8 cellular contexts compared by ENCODE assay signal in the genomic region with DNA sequence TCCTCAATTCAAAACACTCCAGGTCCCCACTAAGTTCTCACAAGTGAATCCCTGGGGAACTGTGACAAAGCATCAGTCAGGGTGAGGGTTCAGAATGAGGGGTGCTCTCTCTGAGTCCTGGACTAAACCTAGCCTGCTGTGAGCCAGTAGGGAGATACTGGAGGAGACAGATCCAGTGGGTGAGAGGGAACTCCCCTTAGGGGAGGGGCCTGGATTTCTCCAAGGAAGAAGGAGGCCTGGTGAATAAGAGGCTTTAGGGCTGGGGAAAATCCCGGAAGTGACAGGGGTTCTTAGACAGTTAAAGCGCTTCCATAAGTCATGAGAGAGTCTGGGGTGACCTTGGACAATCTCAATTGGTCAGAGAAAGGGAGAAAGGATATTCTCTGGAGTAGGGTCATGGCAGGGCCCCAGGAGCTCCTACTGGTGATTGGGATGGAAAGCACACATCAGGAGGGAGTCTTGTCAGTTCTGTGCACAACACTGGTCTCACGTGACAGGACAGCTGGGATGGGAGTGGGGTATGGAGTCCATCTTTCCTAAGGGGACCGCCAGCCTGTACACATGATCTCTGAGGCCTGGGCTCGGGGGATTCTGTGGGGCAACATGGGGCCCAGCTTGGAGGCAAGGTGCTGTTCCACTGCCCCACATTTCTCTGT. TPM values are rescaled to one million over a fixed set of nuclear protein-coding genes. Genes with fewer than 3 reads are reported as not detected.
A peak's percentile ranks its signal among the peaks of the same experiment; 100 is the strongest.
DNase-seq lines count a peak whose midpoint lies in the region; ATAC-seq and TF ChIP-seq lines count a peak whose summit lies in the region.

No MANE protein-coding gene starts in this region.

- peaks cover 47% of the 10 kb centered on the region for H3K4me1 Mint-ChIP-seq in T-helper 2 cell treated with Interferon-gamma antibody and Interleukin-4, amounts not matched to agents 5 μg/mL and 100 μg/mL, for 36 hours (ENCODE audit: low read depth)
- H3K4me1 Mint-ChIP-seq in activated CD4-positive, alpha-beta memory T cell treated with anti-CD3 and anti-CD28 coated beads for 36 hours (ENCODE audit: low read depth) = peaks cover 57% of the 10 kb centered on the region

- intact Hi-C loops in activated CD4-positive, alpha-beta memory T cell treated with anti-CD3 and anti-CD28 coated beads for 36 hours (cut with micrococcal nuclease) = no loop called here
- intact Hi-C loops in Right ventricle myocardium superior (cut with DNase I) (no loop called here), sciatic nerve (cut with DNase I) (no loop called here)

- no peak for DNase-seq in T-helper 2 cell treated with Interferon-gamma antibody and Interleukin-4, amounts not matched to agents 5 μg/mL and 100 μg/mL, for 36 hours (ENCODE audit: low spot score)
- DNase-seq in T-helper 2 cell (no peak), Right ventricle myocardium superior (peak; percentile 38), sciatic nerve (ENCODE audit: low spot score) (no peak), NCI-H2196 treated with DMSO at 0.1 percent for 48 hours (lab: John Stamatoyannopoulos, UW; ENCODE audit: unreplicated experiment) (no peak), erythroblast (lab: John Stamatoyannopoulos, UW) (no peak)
- DNase-seq in activated CD4-positive, alpha-beta memory T cell treated with anti-CD3 and anti-CD28 coated beads for 36 hours = no peak

- POLR2A ChIA-PET in activated CD4-positive, alpha-beta memory T cell treated with anti-CD3 and anti-CD28 coated beads for 36 hours (lab: Charles Lee) = interaction anchor here (1.0 to 2.9 kb wide), 4 partner anchors 10 to 37 kb away, joined by 3 to 14 read pairs (median 8); a partner anchor contains a TSS

- H3K36me3 Mint-ChIP-seq in T-helper 2 cell treated with Interferon-gamma antibody and Interleukin-4, amounts not matched to agents 5 μg/mL and 100 μg/mL, for 36 hours (ENCODE audit: low read depth) = peaks cover 38% of the 10 kb centered on the region
- H3K36me3 Mint-ChIP-seq in activated CD4-positive, alpha-beta memory T cell treated with anti-CD3 and anti-CD28 coated beads for 36 hours = peaks cover 8% of the 10 kb centered on the region

- H3K4me3 Mint-ChIP-seq in T-helper 2 cell treated with Interferon-gamma antibody and Interleukin-4, amounts not matched to agents 5 μg/mL and 100 μg/mL, for 36 hours = peak overlapping the region; percentile 90
- H3K4me3 Mint-ChIP-seq in activated CD4-positive, alpha-beta memory T cell treated with anti-CD3 and anti-CD28 coated beads for 36 hours = peak overlapping the region; percentile 83

- H3K27ac Mint-ChIP-seq in T-helper 2 cell treated with Interferon-gamma antibody and Interleukin-4, amounts not matched to agents 5 μg/mL and 100 μg/mL, for 36 hours = peak overlapping the region; percentile 83
- H3K27ac Mint-ChIP-seq in activated CD4-positive, alpha-beta memory T cell treated with anti-CD3 and anti-CD28 coated beads for 36 hours = peak overlapping the region; percentile 78

- ATAC-seq in Right ventricle myocardium superior (ENCODE audit: poor library complexity) (peak; percentile 7), sciatic nerve (peak; percentile 69), HG03378 (IDR thresholded peaks at IDR 0.05; ENCODE audit: unreplicated experiment) (no peak)

- no peaks in the 10 kb centered on the region for H3K27me3 Mint-ChIP-seq in T-helper 2 cell treated with Interferon-gamma antibody and Interleukin-4, amounts not matched to agents 5 μg/mL and 100 μg/mL, for 36 hours (ENCODE audit: low read depth)
- H3K27me3 Mint-ChIP-seq in activated CD4-positive, alpha-beta memory T cell treated with anti-CD3 and anti-CD28 coated beads for 36 hours = no peaks in the 10 kb centered on the region

- CTCF ChIA-PET in activated CD4-positive, alpha-beta memory T cell treated with anti-CD3 and anti-CD28 coated beads for 36 hours (lab: Charles Lee) = interaction anchor here (0.6 to 11.4 kb wide), 6 partner anchors 9 to 62 kb away, joined by 3 to 117 read pairs (median 6); a partner anchor contains a TSS

- no peak for TF ChIP-seq POLR2A in erythroblast (IDR thresholded peaks at IDR 0.05; ENCODE audit: low read length)

- no peaks in the 10 kb centered on the region for H3K9me3 Mint-ChIP-seq in T-helper 2 cell treated with Interferon-gamma antibody and Interleukin-4, amounts not matched to agents 5 μg/mL and 100 μg/mL, for 36 hours
- no peaks in the 10 kb centered on the region for H3K9me3 Mint-ChIP-seq in activated CD4-positive, alpha-beta memory T cell treated with anti-CD3 and anti-CD28 coated beads for 36 hours

RNA-seq across cellular contexts. Expression of a gene that starts 1.5 kb away (rescaled TPM):
- total RNA-seq in activated CD4-positive, alpha-beta memory T cell treated with anti-CD3 and anti-CD28 coated beads for 36 hours = 10 to 100 TPM; 28.9 to 29.0 TPM
- total RNA-seq in Right ventricle myocardium superior = 6.5 TPM
- 29.4 TPM for total RNA-seq in sciatic nerve

RNA-seq across cellular contexts. Expression of a gene that starts 31.5 kb away (rescaled TPM):
- total RNA-seq in activated CD4-positive, alpha-beta memory T cell treated with anti-CD3 and anti-CD28 coated beads for 36 hours = 100 to 1,000 TPM; 255 to 273 TPM
- total RNA-seq in Right ventricle myocardium superior = 87.7 TPM
- 138 TPM for total RNA-seq in sciatic nerve

RNA-seq across cellular contexts. Expression of a gene that starts 31.6 kb away (rescaled TPM):
- total RNA-seq in activated CD4-positive, alpha-beta memory T cell treated with anti-CD3 and anti-CD28 coated beads for 36 hours = 1 to 10 TPM; 2.1 to 2.9 TPM
- total RNA-seq in Right ventricle myocardium superior (0.51 TPM), sciatic nerve (0.71 TPM)

RNA-seq across cellular contexts. Expression of a gene that starts 35.9 kb away (rescaled TPM):
- total RNA-seq in activated CD4-positive, alpha-beta memory T cell treated with anti-CD3 and anti-CD28 coated beads for 36 hours = 1 to 10 TPM; 3.6 to 4.0 TPM
- total RNA-seq in Right ventricle myocardium superior = 5.3 TPM
- total RNA-seq in sciatic nerve = 15.9 TPM

RNA-seq across cellular contexts. Expression of a gene that starts 58.5 kb away (rescaled TPM):
- 10 to 100 TPM; 39.6 to 41.2 TPM for total RNA-seq in activated CD4-positive, alpha-beta memory T cell treated with anti-CD3 and anti-CD28 coated beads for 36 hours
- 0.11 TPM for total RNA-seq in Right ventricle myocardium superior
- 6.4 TPM for total RNA-seq in sciatic nerve
